1 cellular context compared by ENCODE assay signal in genomic region chr7:151006590-151007300, GRCh38.
TF ChIP-seq lines count a peak whose summit lies in the region.

No MANE protein-coding gene starts in this region.

TF ChIP-seq in endothelial cell of umbilical vein, 7 proteins besides CTCF, POLR2A, EP300 and RAD21:
- TF ChIP-seq MAX (IDR thresholded peaks at IDR 0.05; ENCODE audit: insufficient read depth, insufficient read length) (no peak), FOS (IDR thresholded peaks at IDR 0.05; ENCODE audit: borderline replicate concordance, insufficient read depth, low read length) (no peak), POLR2AphosphoS5 (IDR thresholded peaks at IDR 0.05; ENCODE audit: insufficient read depth, low read depth, low read length) (no peak), EZH2 (IDR thresholded peaks at IDR 0.05; ENCODE audit: borderline replicate concordance, low read depth, low read length, severe bottlenecking) (no peak), GATA2 (IDR thresholded peaks at IDR 0.05; ENCODE audit: insufficient read depth, insufficient read length, low read depth, low read length) (no peak), MYC (IDR thresholded peaks at IDR 0.05; ENCODE audit: low read depth, low read length) (no peak), JUN (IDR thresholded peaks at IDR 0.05; ENCODE audit: borderline replicate concordance, insufficient read depth, insufficient read length, low read depth) (no peak)
